ENCODE assay signal across 3 cellular contexts in the genomic region with DNA sequence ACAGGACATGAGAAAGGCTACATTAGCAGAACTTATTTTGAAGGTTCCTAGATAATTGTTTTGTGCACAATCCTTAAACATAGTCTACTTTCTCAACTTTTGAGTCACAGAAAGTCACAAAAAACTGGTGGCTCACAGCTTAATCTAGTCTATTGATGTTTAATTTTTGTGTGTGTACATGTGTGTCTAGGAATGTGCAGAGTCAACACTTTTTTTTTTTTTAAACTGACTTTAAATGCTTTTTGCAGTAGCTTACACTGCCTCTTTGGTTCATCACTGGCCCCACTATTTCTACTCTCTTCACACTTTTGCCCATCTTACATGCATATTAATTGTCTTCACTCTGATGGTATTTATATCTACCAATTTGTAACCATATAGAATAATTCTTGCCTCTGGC.
TF ChIP-seq lines count a peak whose summit lies in the region.

No MANE protein-coding gene starts in this region.

TF ChIP-seq in A549, 52 proteins besides CTCF, POLR2A, EP300 and RAD21:
- no peak for TF ChIP-seq MYC (IDR thresholded peaks at IDR 0.05; ENCODE audit: borderline replicate concordance, low read length)
- TF ChIP-seq MAFK (IDR thresholded peaks at IDR 0.05; ENCODE audit: partially characterized antibody), result peak; percentile 57

TF ChIP-seq in IMR-90, 13 proteins besides CTCF, POLR2A, EP300 and RAD21:
- TF ChIP-seq SMC3 (IDR thresholded peaks at IDR 0.05; ENCODE audit: low read depth, low read length) (no peak), MAFK (IDR thresholded peaks at IDR 0.05; ENCODE audit: low read depth, low read length) (peak; percentile 83)

TF ChIP-seq in K562, 482 proteins besides CTCF, POLR2A, EP300 and RAD21:
- TF ChIP-seq MAFF (IDR thresholded peaks at IDR 0.05; ENCODE audit: low read length), result 0 out of 2 replicates have a peak, but pooled peaks have one; percentile 6
- TF ChIP-seq ZNF316 (IDR thresholded peaks at IDR 0.05), result peak; percentile 39; the same call in 1 of the 2 replicates
- TF ChIP-seq HNRNPL (IDR thresholded peaks at IDR 0.05; ENCODE audit: low read depth, low read length), result no peak
